ENCODE assay signal across 31 cellular contexts in genomic region chrX:69546978-69547377, GRCh38. TPM values are rescaled to one million over a fixed set of nuclear protein-coding genes. Genes with fewer than 3 reads are reported as not detected.
DNase-seq lines count a peak whose midpoint lies in the region; ATAC-seq and TF ChIP-seq lines count a peak whose summit lies in the region.
"Had no signal": no experiment of that assay in that cellular context is flagged by ENCODE, and none has a peak within 500 bp of the region (broad histone marks: within the 10 kb centered on the region; RNA-seq: fewer than 3 reads in every experiment).

No MANE protein-coding gene starts in this region.

- H3K4me1 Mint-ChIP-seq in WTC11, result no peaks in the 10 kb centered on the region
- H3K4me1 Mint-ChIP-seq: B cell; CD14-positive monocyte; CD4-positive, alpha-beta memory T cell; CD4-positive, CD25-positive, alpha-beta regulatory T cell; CD8-positive, alpha-beta memory T cell had no signal

- peaks cover 5% of the 10 kb centered on the region; the same call in 1 of the 2 replicates for H3K9me3 Mint-ChIP-seq in WTC11
- H3K9me3 Mint-ChIP-seq: CD4-positive, alpha-beta T cell; CD8-positive, alpha-beta T cell had no signal

- no peaks in the 10 kb centered on the region for H3K36me3 ChIP-seq in HEK293 (ENCODE audit: control insufficient read depth in 2 of 2, insufficient read depth in 1 of 2, low read length in 2 of 2)
- H3K36me3 ChIP-seq: BE2C; BLaER1; BLaER1 treated with 17β-estradiol and CSF1 and Interleukin-3, amounts not matched to agents 10 nM and 100 nM had no signal

- H3K36me3 Mint-ChIP-seq in WTC11, result no peaks in the 10 kb centered on the region
- H3K36me3 Mint-ChIP-seq: CD14-positive monocyte; CD4-positive, alpha-beta memory T cell; CD4-positive, CD25-positive, alpha-beta regulatory T cell; CD8-positive, alpha-beta memory T cell; CD8-positive, alpha-beta T cell had no signal

- H3K4me3 ChIP-seq in HEK293 (ENCODE audit: low read depth, low read length), result no peak overlapping the region
- H3K4me3 ChIP-seq: A549; BLaER1; BLaER1 treated with 17β-estradiol and CSF1 and Interleukin-3, amounts not matched to agents 10 nM and 100 nM had no signal

- TF ChIP-seq CTCF in HEK293 (tag by site-specific recombination; IDR thresholded peaks at IDR 0.05) (no peak), WTC11 (IDR thresholded peaks at IDR 0.05) (no peak)

- no peak for ATAC-seq in WTC11
- ATAC-seq: A549; CD8-positive, alpha-beta T cell had no signal

- H3K4me3 Mint-ChIP-seq in WTC11, result no peak overlapping the region
- H3K4me3 Mint-ChIP-seq: B cell; CD14-positive monocyte; CD4-positive, alpha-beta memory T cell; CD4-positive, alpha-beta T cell; CD4-positive, CD25-positive, alpha-beta regulatory T cell; CD8-positive, alpha-beta memory T cell; CD8-positive, alpha-beta T cell had no signal

- DNase-seq in WTC11 (ENCODE audit: low spot score), result no peak
- no peak for DNase-seq in NCI-H82 treated with DMSO at 0.1 percent for 48 hours (lab: John Stamatoyannopoulos, UW; ENCODE audit: unreplicated experiment)
- no peak for DNase-seq in SW480 (ENCODE audit: low spot score)
- DNase-seq: 8988T; ACHN; AML-193; BE2C; C1 segment of cervical spinal cord; Caco-2; Calu3; CD4-positive, alpha-beta memory T cell; CD4-positive, alpha-beta T cell; CD4-positive, CD25-positive, alpha-beta regulatory T cell; CD8-positive, alpha-beta memory T cell; CD8-positive, alpha-beta T cell; COR-L47; DMS 273 treated with DMSO at 0.1 percent for 48 hours; DMS153; DMS79; DMS79 treated with DMSO at 0.1 percent for 48 hours; DND-41; EL had no signal

- H3K9me3 ChIP-seq in HEK293 (ENCODE audit: control insufficient read depth, insufficient read depth, low read depth, low read length), result no peaks in the 10 kb centered on the region; the same call in 1 of the 2 replicates
- H3K9me3 ChIP-seq: A549, BE2C, Caco-2 had no signal

- H3K27me3 Mint-ChIP-seq in WTC11 (ENCODE audit: low read depth), result no peaks in the 10 kb centered on the region; the same call in 1 of the 2 replicates
- H3K27me3 Mint-ChIP-seq: CD4-positive, alpha-beta T cell; CD4-positive, CD25-positive, alpha-beta regulatory T cell had no signal

- no peak overlapping the region for H3K27ac Mint-ChIP-seq in WTC11
- H3K27ac Mint-ChIP-seq: B cell; CD14-positive monocyte; CD4-positive, alpha-beta memory T cell; CD4-positive, alpha-beta T cell; CD4-positive, CD25-positive, alpha-beta regulatory T cell; CD8-positive, alpha-beta memory T cell; CD8-positive, alpha-beta T cell had no signal

- POLR2A ChIA-PET in HEK293 (lab: Yijun Ruan, JAX) (no interaction called here), WTC11 (lab: Charles Lee) (no interaction called here)

- CTCF ChIA-PET in HEK293 (lab: Yijun Ruan, JAX) (interaction anchor here (1.2 to 3.5 kb wide), 2 partner anchors 9 to 71 kb away, joined by 5 to 15 read pairs; no protein-coding TSS in a partner anchor), WTC11 (lab: Charles Lee) (no interaction called here)

- H3K27ac ChIP-seq in HEK293 (ENCODE audit: extremely low read depth, low read depth, low read length), result no peak overlapping the region
- H3K27ac ChIP-seq: 22Rv1; A549; BLaER1; BLaER1 treated with 17β-estradiol and CSF1 and Interleukin-3, amounts not matched to agents 10 nM and 100 nM; C4-2B had no signal

- H3K4me1 ChIP-seq in HEK293 (ENCODE audit: control insufficient read depth, insufficient read depth, low read length), result no peaks in the 10 kb centered on the region
- H3K4me1 ChIP-seq: A549; BE2C; BLaER1; BLaER1 treated with 17β-estradiol and CSF1 and Interleukin-3, amounts not matched to agents 10 nM and 100 nM; Caco-2 had no signal

TF ChIP-seq in HEK293, 187 proteins besides CTCF, POLR2A, EP300 and RAD21:
- TF ChIP-seq TRIM28 (IDR thresholded peaks at IDR 0.05; ENCODE audit: borderline replicate concordance, low read length), result peak; percentile 53; the same call in 1 of the 2 replicates
- TF ChIP-seq OVOL3 (tag by site-specific recombination; IDR thresholded peaks at IDR 0.05), result no peak
- peak; percentile 86 for TF ChIP-seq SETDB1 (IDR thresholded peaks at IDR 0.05; ENCODE audit: insufficient read length, low read length)

TF ChIP-seq in WTC11, 78 proteins besides CTCF, POLR2A, EP300 and RAD21:
- TF ChIP-seq PRDM15 (CRISPR knock-in tag; IDR thresholded peaks at IDR 0.05) (peak; percentile 54), CREM (CRISPR knock-in tag; IDR thresholded peaks at IDR 0.05) (no peak), ATF2 (CRISPR knock-in tag; IDR thresholded peaks at IDR 0.05; ENCODE audit: borderline replicate concordance, low read depth) (no peak), NFE2L1 (CRISPR knock-in tag; IDR thresholded peaks at IDR 0.05) (no peak)

RNA-seq across cellular contexts. Expression of gene NALF2, which starts 42.9 kb away (rescaled TPM):
- 13.1 to 14.0 TPM (median 13.7 TPM) in 3 replicates for total RNA-seq in WTC11 (2021)
- total RNA-seq: A172; B cell; CD4-positive, alpha-beta memory T cell; CD4-positive, alpha-beta T cell; CD4-positive, CD25-positive, alpha-beta regulatory T cell; CD8-positive, alpha-beta T cell had no signal
